ENCODE assay signal across 14 cellular contexts in genomic region chr1:24293392-24294227, GRCh38. TPM values are rescaled to one million over a fixed set of nuclear protein-coding genes. Genes with fewer than 3 reads are reported as not detected.
A peak's percentile ranks its signal among the peaks of the same experiment; 100 is the strongest.
DNase-seq lines count a peak whose midpoint lies in the region; ATAC-seq, FAIRE-seq and TF ChIP-seq lines count a peak whose summit lies in the region.
"Had no signal": no experiment of that assay in that cellular context is flagged by ENCODE, and none has a peak within 500 bp of the region (broad histone marks: within the 10 kb centered on the region; RNA-seq: fewer than 3 reads in every experiment).

No MANE protein-coding gene starts in this region.

- CTCF ChIA-PET in K562 (lab: Yijun Ruan, JAX; ENCODE audit: low intra/inter-chr PET ratio) = no interaction called here

- no peak overlapping the region for H3K4me2 ChIP-seq in K562 (ENCODE audit: insufficient read depth, low read length)

- no peak for TF ChIP-seq RAD21 in K562 (CRISPR knock-in tag; conservative IDR thresholded peaks at IDR 0.05 in 1 of 2, IDR thresholded peaks at IDR 0.05 in 1 of 2)

- H3K36me3 ChIP-seq in K562 (ENCODE audit: control insufficient read depth, insufficient read depth, low read length) (no peaks in the 10 kb centered on the region), lower lobe of right lung (no peaks in the 10 kb centered on the region), stomach smooth muscle (ENCODE audit: control insufficient read depth in 2 of 2, insufficient read depth in 2 of 2, low read length in 2 of 2) (no peaks in the 10 kb centered on the region)
- H3K36me3 ChIP-seq: BLaER1 treated with 17β-estradiol and CSF1 and Interleukin-3, amounts not matched to agents 10 nM and 100 nM; ovary had no signal

- no peaks in the 10 kb centered on the region for H3K79me2 ChIP-seq in K562 (ENCODE audit: control insufficient read depth, insufficient read depth, low read length)

- no peak for ATAC-seq in K562
- no peak for ATAC-seq in lower lobe of right lung

- H3K9me1 ChIP-seq in K562 (ENCODE audit: control insufficient read depth, insufficient read depth, low read length) = peaks cover 5% of the 10 kb centered on the region

- H2AFZ ChIP-seq in K562 (ENCODE audit: low read depth, low read length) = 0 out of 2 replicates have a peak overlapping the region, but pooled peaks have one; percentile 58

- DNase-seq in HFFc6 (no peak), K562 (ENCODE audit: extremely low read depth in 1 of 4, low spot score in 3 of 4) (no peak), lower lobe of right lung (no peak), SW480 (ENCODE audit: low spot score) (no peak), germinal center (ENCODE audit: low spot score) (no peak), GM13977 (ENCODE audit: low spot score) (no peak), NCI-H345 treated with DMSO at 0.1 percent for 48 hours (lab: John Stamatoyannopoulos, UW; ENCODE audit: unreplicated experiment) (no peak)
- DNase-seq: activated CD4-positive, alpha-beta T cell treated with anti-CD3 and anti-CD28 coated beads for 1 hour; activated T-cell treated with anti-CD3 and anti-CD28 coated beads, Interleukin-2, amount 50 U/mL, for 24 hours; T-helper 2 cell had no signal

- peaks cover 3 to 9% of the 10 kb centered on the region in 2 experiments; a peak in 4 of 5 replicates for H3K4me1 ChIP-seq in K562 (replicated peaks in 1 of 2; ENCODE audit: control insufficient read depth in 2 of 2, insufficient read depth in 2 of 2, low read length in 2 of 2)
- H3K4me1 ChIP-seq in lower lobe of right lung = peaks cover 26% of the 10 kb centered on the region
- H3K4me1 ChIP-seq in stomach smooth muscle (ENCODE audit: control insufficient read depth, insufficient read depth, low read length) = peaks cover 14% of the 10 kb centered on the region

- H3K4me3 ChIP-seq in K562 = no peak overlapping the region
- no peak overlapping the region for H3K4me3 ChIP-seq in lower lobe of right lung
- H3K4me3 ChIP-seq in stomach smooth muscle (ENCODE audit: low read length in 2 of 2) = no peak overlapping the region
- H3K4me3 ChIP-seq: BLaER1 treated with 17β-estradiol and CSF1 and Interleukin-3, amounts not matched to agents 10 nM and 100 nM; ovary had no signal

- H3K9me3 Mint-ChIP-seq in HFFc6 = no peaks in the 10 kb centered on the region
- H3K9me3 Mint-ChIP-seq: activated T-cell treated with anti-CD3 and anti-CD28 coated beads, Interleukin-2, amount 50 U/mL, for 24 hours had no signal

- POLR2A ChIA-PET in K562 (lab: Yijun Ruan, JAX) = interaction anchor here (1.1 kb wide), 1 partner anchor 12 kb away, joined by 3 read pairs; no protein-coding TSS in a partner anchor

- no peaks in the 10 kb centered on the region for H4K20me1 ChIP-seq in K562 (replicated peaks; ENCODE audit: control insufficient read depth, insufficient read depth, low read length)

- H3K4me3 Mint-ChIP-seq in HFFc6 = peak overlapping the region; percentile 46; the same call in 1 of the 2 replicates
- H3K4me3 Mint-ChIP-seq: activated T-cell treated with anti-CD3 and anti-CD28 coated beads, Interleukin-2, amount 50 U/mL, for 24 hours had no signal

- H3K27me3 ChIP-seq in K562 (ENCODE audit: control insufficient read depth in 2 of 2, insufficient read depth in 2 of 2, low read length in 2 of 2) = peaks cover 35 to 51% of the 10 kb centered on the region in 2 experiments
- no peaks in the 10 kb centered on the region for H3K27me3 ChIP-seq in lower lobe of right lung (ENCODE audit: low read depth)
- H3K27me3 ChIP-seq in stomach smooth muscle (ENCODE audit: control insufficient read depth in 1 of 2, insufficient read depth in 2 of 2, low read length in 2 of 2) = peaks cover 0 to 2% of the 10 kb centered on the region in 2 donors
- H3K27me3 ChIP-seq: ovary had no signal

- in situ Hi-C loops in K562 (cut with MboI) = no loop called here
- in situ Hi-C loops in GM13977 (cut with MboI; ENCODE audit: low pct_unique_long_range_greater_than_20kb, low sequenced_read_pairs, unreplicated experiment) = no loop called here

- no peak for TF ChIP-seq POLR2A in K562 (conservative IDR thresholded peaks at IDR 0.05)

- no peaks in the 10 kb centered on the region for H3K36me3 Mint-ChIP-seq in HFFc6 (ENCODE audit: low read depth)

- TF ChIP-seq CTCF in HFFc6 (IDR thresholded peaks at IDR 0.05) (no peak), K562 (IDR thresholded peaks at IDR 0.05 in 2 of 3, conservative IDR thresholded peaks at IDR 0.05 in 1 of 3; ENCODE audit: insufficient read depth in 2 of 3, low read depth in 1 of 3, low read length in 3 of 3) (no peak), lower lobe of right lung (IDR thresholded peaks at IDR 0.05) (no peak), GM13977 (IDR thresholded peaks at IDR 0.05; ENCODE audit: extremely low read depth, insufficient read depth, missing control alignments) (no peak)

- H3K9ac ChIP-seq in K562 (ENCODE audit: insufficient read depth in 1 of 2, low read depth in 2 of 2, low read length in 2 of 2) (0 out of 4 replicates have a peak overlapping the region, but pooled peaks of 1 of the 2 experiments have one; percentile 14), stomach smooth muscle (ENCODE audit: low read length in 2 of 2) (no peak overlapping the region)
- H3K9ac ChIP-seq: BLaER1 treated with 17β-estradiol and CSF1 and Interleukin-3, amounts not matched to agents 10 nM and 100 nM had no signal

- H3K9me3 ChIP-seq in K562 (replicated peaks; ENCODE audit: control insufficient read depth, insufficient read depth, low read depth, low read length) (no peaks in the 10 kb centered on the region), lower lobe of right lung (no peaks in the 10 kb centered on the region), stomach smooth muscle (ENCODE audit: control insufficient read depth in 2 of 2, low read length in 2 of 2) (no peaks in the 10 kb centered on the region)
- H3K9me3 ChIP-seq: BLaER1 treated with 17β-estradiol and CSF1 and Interleukin-3, amounts not matched to agents 10 nM and 100 nM; ovary had no signal

- intact Hi-C loops in K562 (cut with micrococcal nuclease) (no loop called here), lower lobe of right lung (cut with DNase I) (no loop called here)

- WGBS in K562 (ENCODE audit: insufficient coverage, low coverage, missing lambda C conversion rate) = 51% methylated on average over 16 of the region's 16 CpGs

- no peak for TF ChIP-seq EP300 in K562 (IDR thresholded peaks at IDR 0.05; ENCODE audit: low read length)

- peaks cover 26% of the 10 kb centered on the region for H3K27me3 Mint-ChIP-seq in HFFc6 (ENCODE audit: insufficient read depth)

- peaks cover 30% of the 10 kb centered on the region for H3K4me1 Mint-ChIP-seq in HFFc6 (ENCODE audit: low read depth)

- H3K27ac Mint-ChIP-seq in HFFc6 = peak overlapping the region; percentile 99
- H3K27ac Mint-ChIP-seq: activated T-cell treated with anti-CD3 and anti-CD28 coated beads, Interleukin-2, amount 50 U/mL, for 24 hours had no signal

- FAIRE-seq in K562 (lab: Jason Lieb, UNC) = no peak

- no peak overlapping the region for H3K27ac ChIP-seq in K562 (ENCODE audit: extremely low read depth, low read depth, low read length)
- H3K27ac ChIP-seq in lower lobe of right lung = peak overlapping the region; percentile 59
- H3K27ac ChIP-seq in stomach smooth muscle (ENCODE audit: low read length) = peak overlapping the region; percentile 41
- H3K27ac ChIP-seq: ovary had no signal

- BruUV-seq in K562 (replicated peaks; lab: Mats Ljungman, UMichigan) = no TSS peak

TF ChIP-seq in K562, 482 proteins besides CTCF, POLR2A, EP300 and RAD21 (continues in another document):
- no peak for TF ChIP-seq ZNF354B (CRISPR knock-in tag; IDR thresholded peaks at IDR 0.05)
- TF ChIP-seq ELF2 (CRISPR knock-in tag; IDR thresholded peaks at IDR 0.05) = no peak
- no peak for TF ChIP-seq TOE1 (IDR thresholded peaks at IDR 0.05; ENCODE audit: borderline replicate concordance)
- no peak for TF ChIP-seq TOE1 (CRISPR knock-in tag; IDR thresholded peaks at IDR 0.05; ENCODE audit: borderline replicate concordance, low read depth)
- TF ChIP-seq ZBTB2 (IDR thresholded peaks at IDR 0.05) = no peak
- no peak for TF ChIP-seq ZNF263 (CRISPR knock-in tag; IDR thresholded peaks at IDR 0.05; ENCODE audit: borderline replicate concordance)
- TF ChIP-seq EP400 (IDR thresholded peaks at IDR 0.05) = no peak
- no peak for TF ChIP-seq ZNF384 (IDR thresholded peaks at IDR 0.05; ENCODE audit: low read depth, low read length)
- no peak for TF ChIP-seq GATA2 (CRISPR knock-in tag; IDR thresholded peaks at IDR 0.05)
- no peak for TF ChIP-seq FOXA1 (IDR thresholded peaks at IDR 0.05; ENCODE audit: borderline replicate concordance)

RNA-seq across cellular contexts. Expression of gene GRHL3, which starts 25.5 kb away (rescaled TPM):
- not detected for total RNA-seq in HFFc6 (2021; fragmentation: NEBNext Ultra II Directional; extraction: Animal tissue kit (Norgen Biotek cat#: 25700))
- not detected in 2 replicates for total RNA-seq in K562 (2011; cell fraction: chromatin; rRNA removed; ENCODE audit: low replicate concordance)
- not detected in 2 replicates for total RNA-seq in K562 (2011; cell fraction: nucleolus; rRNA removed)
- total RNA-seq in K562 (2011; cell fraction: nucleoplasm; rRNA removed) = not detected in 2 replicates
- not detected in 2 replicates for total RNA-seq in K562 (2014; rRNA removed)
- not detected in 2 replicates for total RNA-seq in K562 (2014; rRNA removed; fragmentation: Illumina TruSeq; extraction: Trizol)
- not detected in 2 replicates for total RNA-seq in K562 (2015; rRNA removed; fragmentation: Illumina TruSeq; extraction: Trizol)
- not detected in 2 replicates for total RNA-seq in K562 (2021)
- polyA plus RNA-seq in K562 (2011; rRNA removed) = not detected in 2 replicates
- not detected in 2 replicates for polyA plus RNA-seq in K562 (2011; cell fraction: cytosol; rRNA removed)
- not detected in 2 replicates for polyA plus RNA-seq in K562 (2011; cell fraction: nucleus; rRNA removed)
- 0.13 and 0.35 TPM in 2 replicates for polyA plus RNA-seq in K562 (2012)
- polyA plus RNA-seq in K562 (2014; fragmentation: Illumina TruSeq; extraction: Trizol) = 0.04 TPM in 1 of 2 replicates, not detected in the other
- under 1 TPM in 1 of 2 experiments, not detected in 1; 0.01 TPM for polyA plus RNA-seq in K562 (2014; fragmentation: Nextera tagmentation; extraction: Ambion mirVana)
- polyA plus RNA-seq in K562 (2014; rRNA removed) = 0.65 TPM in 1 of 2 replicates, not detected in the other
- not detected in 2 replicates for polyA minus RNA-seq in K562 (2011; rRNA and poly(A)+ RNA removed)
- polyA minus RNA-seq in K562 (2011; cell fraction: cytosol; rRNA and poly(A)+ RNA removed) = not detected in 2 replicates
- polyA minus RNA-seq in K562 (2011; cell fraction: nucleus; rRNA and poly(A)+ RNA removed) = not detected in 2 replicates
- 0.80 TPM for total RNA-seq in lower lobe of right lung
- total RNA-seq: RPMI7951 had no signal
- polyA plus RNA-seq: ovary had no signal
